Comparison of ENCODE assay signal across 21 cellular contexts in the genomic region with DNA sequence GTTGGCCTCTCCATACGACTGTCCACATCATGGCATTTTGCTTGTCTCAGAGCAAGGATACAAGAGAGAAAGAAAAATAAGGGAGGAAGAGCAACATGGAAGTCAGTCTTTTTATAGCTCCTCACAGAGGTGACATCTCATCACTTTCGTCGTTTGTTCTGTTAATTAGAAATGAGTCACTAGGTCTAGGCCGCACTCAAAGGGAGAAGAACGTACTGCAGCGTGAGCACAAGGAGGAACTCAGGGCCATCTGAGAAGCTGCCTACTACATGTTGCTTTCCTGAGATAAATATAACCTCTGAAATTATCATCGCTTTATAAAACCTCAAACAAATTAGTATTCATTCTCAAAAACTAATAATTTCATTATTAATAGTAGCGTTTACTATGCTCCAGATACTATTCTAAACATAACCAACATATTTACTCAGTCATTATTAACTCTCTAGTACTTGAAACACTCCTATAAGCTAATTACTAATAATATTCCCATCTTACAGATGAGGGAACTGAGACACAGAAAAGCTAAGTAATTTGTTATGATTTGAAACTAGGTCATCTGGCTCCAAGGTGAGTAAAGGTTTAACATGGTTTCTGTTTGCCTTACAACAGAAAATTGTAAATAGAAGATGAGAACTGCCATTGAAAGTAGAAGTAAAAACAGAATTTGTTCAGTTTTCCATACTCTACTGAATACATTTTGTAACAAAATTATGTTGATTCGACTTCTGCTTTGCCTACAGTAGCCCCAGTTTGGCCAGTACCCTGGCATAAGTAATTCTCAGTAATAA.
DNase-seq lines count a peak whose midpoint lies in the region; ATAC-seq and TF ChIP-seq lines count a peak whose summit lies in the region.
"Had no signal": no experiment of that assay in that cellular context is flagged by ENCODE, and none has a peak within 500 bp of the region (broad histone marks: within the 10 kb centered on the region; RNA-seq: fewer than 3 reads in every experiment).

No MANE protein-coding gene starts in this region.

- H3K36me3 ChIP-seq in Karpas-422 (ENCODE audit: insufficient read depth, low read length) (no peaks in the 10 kb centered on the region), transverse colon (no peaks in the 10 kb centered on the region)
- H3K36me3 ChIP-seq in effector memory CD4-positive, alpha-beta T cell (ENCODE audit: control insufficient read depth, insufficient read depth, low read length), result no peaks in the 10 kb centered on the region
- H3K36me3 ChIP-seq: ascending aorta had no signal

- no peak for TF ChIP-seq EP300 in transverse colon (IDR thresholded peaks at IDR 0.05; ENCODE audit: low read depth)

- no peak for TF ChIP-seq POLR2A in transverse colon (IDR thresholded peaks at IDR 0.05)

- DNase-seq in SIG-M5 treated with dmso at 0.1 percent for 504 hours (lab: John Stamatoyannopoulos, UW; ENCODE audit: unreplicated experiment) (peak; percentile 54), SIG-M5 (lab: John Stamatoyannopoulos, UW) (no peak), MV-4-11 (lab: John Stamatoyannopoulos, UW) (peak; percentile 60), Karpas-422 (no peak), transverse colon (no peak)
- no peak for DNase-seq in effector memory CD4-positive, alpha-beta T cell
- no peak for DNase-seq in stimulated activated CD4-positive, alpha-beta T cell treated with anti-CD3 and anti-CD28 coated beads, Interleukin-2, amount 100 ng/mL, for 24 hours
- DNase-seq: activated CD8-positive, alpha-beta T cell treated with anti-CD3 and anti-CD28 coated beads, Interleukin-2, amount 10 ng/mL, durations not matched to agents 7 days and 5 days; activated naive CD4-positive, alpha-beta T cell treated with anti-CD3 and anti-CD28 coated beads, Interleukin-2, amount 50 U/mL, for 16 hours; activated T-cell treated with anti-CD3 and anti-CD28 coated beads, Interleukin-2, amount 50 U/mL, for 4 hours; GOT3; immature natural killer cell; NCI-H1105; PC-9; stimulated activated CD4-positive, alpha-beta T cell treated with anti-CD3 and anti-CD28 coated beads, Interleukin-4, amount 100 ng/mL, for 24 hours; T-helper 9 cell had no signal

- H3K9ac ChIP-seq in Karpas-422 (ENCODE audit: low read length), result no peak overlapping the region

- H2AFZ ChIP-seq in Karpas-422 (ENCODE audit: low read length), result no peak overlapping the region
- H2AFZ ChIP-seq: PC-9 had no signal

- 78 to 84% methylated on average over 9 of the region's 9 CpGs for WGBS in transverse colon (ENCODE audit: low coverage in 1 of 2), 2 donors

- no peaks in the 10 kb centered on the region for H3K79me2 ChIP-seq in Karpas-422 (ENCODE audit: low read length)

- intact Hi-C loops in transverse colon (cut with DNase I; ENCODE audit: low total_unique reads), result no loop called here

- H3K4me3 ChIP-seq in Karpas-422 (ENCODE audit: low read length) (no peak overlapping the region), transverse colon (no peak overlapping the region)
- no peak overlapping the region for H3K4me3 ChIP-seq in effector memory CD4-positive, alpha-beta T cell (ENCODE audit: insufficient read depth, low read depth, low read length, poor library complexity, severe bottlenecking)
- H3K4me3 ChIP-seq: ascending aorta, K562, mucosa of descending colon, PC-9 had no signal

- H3K27me3 ChIP-seq in Karpas-422 (ENCODE audit: low read length), result no peaks in the 10 kb centered on the region
- H3K27me3 ChIP-seq in effector memory CD4-positive, alpha-beta T cell (replicated peaks; ENCODE audit: control insufficient read depth, insufficient read depth, low read length, poor library complexity, severe bottlenecking), result no peaks in the 10 kb centered on the region
- H3K27me3 ChIP-seq in transverse colon, result no peaks in the 10 kb centered on the region
- H3K27me3 ChIP-seq: ascending aorta had no signal

- in situ Hi-C loops in transverse colon (cut with MboI; ENCODE audit: low pct_ligation_motif_present in 1 of 4, low pct_unique_long_range_greater_than_20kb in 1 of 4, low sequenced_read_pairs in 3 of 4), result loop anchor here (25.0 kb wide), 4 partner anchors 277 to 998 kb away; no protein-coding TSS in a partner anchor

- H3K27ac ChIP-seq in Karpas-422 (ENCODE audit: low read length) (no peak overlapping the region), transverse colon (no peak overlapping the region)
- no peak overlapping the region for H3K27ac ChIP-seq in effector memory CD4-positive, alpha-beta T cell (ENCODE audit: insufficient read depth, low read length, poor library complexity, severe bottlenecking)
- H3K27ac ChIP-seq: ascending aorta, PC-9 had no signal

- no peak for TF ChIP-seq CTCF in transverse colon (IDR thresholded peaks at IDR 0.05)

- no peaks in the 10 kb centered on the region for H4K20me1 ChIP-seq in Karpas-422 (ENCODE audit: insufficient read depth, low read depth, low read length)

- H3K4me1 ChIP-seq in Karpas-422 (ENCODE audit: low read length) (no peaks in the 10 kb centered on the region), transverse colon (peaks cover 0 to 5% (median 0%) of the 10 kb centered on the region in 4 donors)
- no peaks in the 10 kb centered on the region for H3K4me1 ChIP-seq in effector memory CD4-positive, alpha-beta T cell (ENCODE audit: control insufficient read depth, insufficient read depth, low read length, poor library complexity, severe bottlenecking)
- H3K4me1 ChIP-seq: ascending aorta had no signal

- peak; percentile 50 for ATAC-seq in HG03095 (IDR thresholded peaks at IDR 0.05; ENCODE audit: unreplicated experiment)
- ATAC-seq: activated CD4-positive, CD25-positive, alpha-beta regulatory T cell treated with anti-CD3 and anti-CD28 coated beads, Interleukin-2, amount 50 U/mL, for 24 hours; activated CD8-positive, alpha-beta T cell treated with anti-CD3 and anti-CD28 coated beads, Interleukin-2, amount 10 ng/mL, durations not matched to agents 7 days and 5 days; activated T-cell treated with anti-CD3 and anti-CD28 coated beads, Interleukin-2, amount 50 U/mL, for 4 hours; K562; mucosa of descending colon had no signal

- H3K9me2 ChIP-seq in Karpas-422 (replicated peaks; ENCODE audit: insufficient read depth, low read length), result no peaks in the 10 kb centered on the region

- no peaks in the 10 kb centered on the region for H3K9me3 ChIP-seq in Karpas-422 (ENCODE audit: low read length)
- no peaks in the 10 kb centered on the region for H3K9me3 ChIP-seq in effector memory CD4-positive, alpha-beta T cell (ENCODE audit: control insufficient read depth, low read length)
- no peaks in the 10 kb centered on the region for H3K9me3 ChIP-seq in transverse colon
- H3K9me3 ChIP-seq: ascending aorta, mucosa of descending colon had no signal

- H3K4me2 ChIP-seq in Karpas-422 (ENCODE audit: low read depth, low read length, poor library complexity, severe bottlenecking), result no peak overlapping the region
- H3K4me2 ChIP-seq: PC-9 had no signal

Comparison
In these comparisons a context has a peak if more than half of its experiments do, and no peak if none do; other contexts are left out.
1. DNase-seq: peak in SIG-M5 treated with dmso at 0.1 percent for 504 hours (single experiment) and MV-4-11 (single experiment); none in SIG-M5 (single experiment), Karpas-422 (single experiment), effector memory CD4-positive, alpha-beta T cell (0 of 3), stimulated activated CD4-positive, alpha-beta T cell treated with anti-CD3 and anti-CD28 coated beads, Interleukin-2, amount 100 ng/mL, for 24 hours (0 of 2) and transverse colon (single experiment).